In the genomic region with DNA sequence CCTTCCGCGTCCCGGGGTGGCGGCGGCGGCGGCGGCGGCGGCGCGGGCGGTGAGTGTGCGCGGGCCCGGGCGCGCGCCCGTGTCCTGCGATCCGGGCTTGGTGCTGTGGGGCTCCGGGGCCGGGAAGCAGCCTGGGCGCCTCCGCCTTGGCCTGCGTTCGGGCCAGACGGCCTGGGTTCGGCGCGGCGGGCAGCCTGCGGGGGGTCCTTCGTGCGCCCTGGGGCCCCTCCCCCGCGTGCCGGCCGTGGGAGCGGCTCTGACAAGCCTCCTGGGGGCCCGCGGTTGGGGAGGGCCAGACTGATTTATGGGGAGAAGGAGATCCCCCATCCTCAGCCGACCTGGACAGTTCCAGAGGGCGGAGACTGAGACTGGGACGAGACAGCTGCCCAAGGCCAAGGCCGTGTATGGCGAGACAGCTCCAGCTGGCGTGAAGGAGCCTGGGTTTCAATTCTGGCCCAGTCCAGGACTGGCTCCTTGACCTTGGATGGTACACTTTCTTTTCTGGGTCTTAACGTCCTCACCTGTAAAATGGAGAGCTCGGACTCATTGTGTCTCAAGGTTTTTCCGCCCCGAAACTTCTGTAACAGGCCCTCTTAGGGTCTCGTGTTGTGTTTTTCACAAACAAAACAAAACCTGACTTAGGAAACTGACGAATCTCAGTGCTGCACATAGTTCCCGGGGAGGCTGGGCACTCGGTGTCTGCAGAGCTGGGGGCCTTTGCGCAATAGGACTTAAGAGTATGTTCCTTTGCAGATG, we compare ENCODE assay signal across 8 cellular contexts. TPM values are rescaled to one million over a fixed set of nuclear protein-coding genes. Genes with fewer than 3 reads are reported as not detected.
A peak's percentile ranks its signal among the peaks of the same experiment; 100 is the strongest.
DNase-seq lines count a peak whose midpoint lies in the region; ATAC-seq and TF ChIP-seq lines count a peak whose summit lies in the region.

No MANE protein-coding gene starts in this region.

- ATAC-seq in GM21423 (IDR thresholded peaks at IDR 0.05; ENCODE audit: unreplicated experiment): peak; percentile 29
- peak; percentile 82 for ATAC-seq in body of pancreas

- H3K27me3 ChIP-seq in HUES48 (ENCODE audit: control insufficient read depth, insufficient read depth, low read length): peaks cover 8% of the 10 kb centered on the region
- H3K27me3 ChIP-seq in body of pancreas: no peaks in the 10 kb centered on the region

- H3K27ac ChIP-seq in HUES48 (ENCODE audit: low read depth, low read length): no peak overlapping the region
- H3K27ac ChIP-seq in SK-N-MC: peak overlapping the region; percentile 86
- peak overlapping the region; percentile 80 to 91 (median 84) for H3K27ac ChIP-seq in body of pancreas

- H3K9me3 ChIP-seq in HUES48 (ENCODE audit: control insufficient read depth, insufficient read depth, low read length): no peaks in the 10 kb centered on the region
- H3K9me3 ChIP-seq in SK-N-MC (ENCODE audit: low read depth, low read length): no peaks in the 10 kb centered on the region
- no peaks in the 10 kb centered on the region for H3K9me3 ChIP-seq in body of pancreas
- H3K9me3 ChIP-seq in iPS-18c (ENCODE audit: control insufficient read depth, insufficient read depth, low read length): no peaks in the 10 kb centered on the region

- peak; percentile 70 for DNase-seq in EL
- no peak for DNase-seq in SK-N-MC (ENCODE audit: low read depth, low spot score)
- peak; percentile 48 to 64 (median 59) for DNase-seq in body of pancreas
- DNase-seq in skeletal muscle cell (ENCODE audit: low read depth): peak; percentile 54
- DNase-seq in OCI-M1 (lab: John Stamatoyannopoulos, UW): no peak

- H3K36me3 ChIP-seq in HUES48 (ENCODE audit: control insufficient read depth, insufficient read depth, low read length): no peaks in the 10 kb centered on the region
- peaks cover 3% of the 10 kb centered on the region; the same call in 1 of the 2 replicates for H3K36me3 ChIP-seq in SK-N-MC (ENCODE audit: insufficient read depth, low read length)
- no peaks in the 10 kb centered on the region for H3K36me3 ChIP-seq in body of pancreas (replicated peaks in 1 of 2; ENCODE audit: insufficient read depth in 1 of 2, low read depth in 2 of 2)

- intact Hi-C loops in body of pancreas (cut with DNase I): no loop called here

- WGBS in body of pancreas, 2 donors: 3 to 5% methylated on average over 7 to 32 of the region's 58 CpGs

- peak in 2 of 3 donors; percentile 13 to 23 for TF ChIP-seq POLR2A in body of pancreas (IDR thresholded peaks at IDR 0.05)

- TF ChIP-seq CTCF in body of pancreas (IDR thresholded peaks at IDR 0.05): no peak

- H3K4me1 ChIP-seq in HUES48 (ENCODE audit: control insufficient read depth, insufficient read depth, low read length) (peaks cover 10% of the 10 kb centered on the region), body of pancreas (peaks cover 24% of the 10 kb centered on the region)

- H3K9ac ChIP-seq in HUES48 (ENCODE audit: low read depth, low read length): peak overlapping the region; percentile 71
- peak overlapping the region; percentile 90 for H3K9ac ChIP-seq in SK-N-MC (ENCODE audit: insufficient read length)

- H3K4me3 ChIP-seq in HUES48 (ENCODE audit: low read depth, low read length): peak overlapping the region; percentile 72
- H3K4me3 ChIP-seq in SK-N-MC: peak overlapping the region; percentile 93
- peak overlapping the region; percentile 54 to 87 for H3K4me3 ChIP-seq in body of pancreas
- H3K4me3 ChIP-seq in iPS-18c (ENCODE audit: insufficient read depth, low read depth, low read length): peak overlapping the region; percentile 65
- peak overlapping the region; percentile 61 for H3K4me3 ChIP-seq in skeletal muscle cell (ENCODE audit: low read depth, low read length)

RNA-seq across cellular contexts. Expression of gene TMEM268, which starts 0.6 kb away (rescaled TPM):
- total RNA-seq in body of pancreas: 1 to 10 TPM; 4.9 to 6.5 TPM

RNA-seq across cellular contexts. Expression of gene ATP6V1G1, which starts 24.1 kb away (rescaled TPM):
- 10 to 100 TPM; 62.3 to 91.3 TPM for total RNA-seq in body of pancreas

RNA-seq across cellular contexts. Expression of gene TEX53, which starts 45.9 kb away (rescaled TPM):
- total RNA-seq in body of pancreas: not detected

Comparison
In these comparisons a context has a peak if more than half of its experiments do, and no peak if none do; other contexts are left out.
1. DNase-seq: peak in EL (single experiment), body of pancreas (4 of 4) and skeletal muscle cell (single experiment); none in SK-N-MC (single experiment) and OCI-M1 (single experiment).
2. Peak in every context shown above with its lines, with median percentiles within 50 percentile points of each other: H3K4me3 ChIP-seq.